In genomic region chr1:89799495-89799894, GRCh38 we compare ENCODE assay signal across 16 cellular contexts. TPM values are rescaled to one million over a fixed set of nuclear protein-coding genes. Genes with fewer than 3 reads are reported as not detected.
DNase-seq lines count a peak whose midpoint lies in the region; ATAC-seq and TF ChIP-seq lines count a peak whose summit lies in the region.
"Had no signal": no experiment of that assay in that cellular context is flagged by ENCODE, and none has a peak within 500 bp of the region (broad histone marks: within the 10 kb centered on the region; RNA-seq: fewer than 3 reads in every experiment).

No MANE protein-coding gene starts in this region.

- DNase-seq in MV-4-11 (lab: John Stamatoyannopoulos, UW) (peak; percentile 79), WTC11 (ENCODE audit: low spot score) (no peak), renal cortical epithelial cell (ENCODE audit: low read depth) (peak; percentile 52), NCI-H524 treated with DMSO at 0.1 percent for 48 hours (lab: John Stamatoyannopoulos, UW) (no peak)
- no peak for DNase-seq in stimulated activated CD8-positive, alpha-beta memory T cell treated with anti-CD3 and anti-CD28 coated beads, Interleukin-4, amount 100 ng/mL, for 48 hours
- DNase-seq: activated CD4-positive, alpha-beta T cell treated with anti-CD3 and anti-CD28 coated beads, Interleukin-2, amount 10 ng/mL, durations not matched to agents 7 days and 5 days; activated T-cell treated with anti-CD3 and anti-CD28 coated beads, Interleukin-2, amount 50 U/mL, for 72 hours; adrenal gland; head of caudate nucleus; NCI-H1694; NCI-H510A treated with DMSO at 0.1 percent for 48 hours; RPMI8226 had no signal

- no peaks in the 10 kb centered on the region for H3K36me3 Mint-ChIP-seq in WTC11
- H3K36me3 Mint-ChIP-seq: IgD-negative memory B cell had no signal

- peak; percentile 45 for ATAC-seq in GM18511 (IDR thresholded peaks at IDR 0.05; ENCODE audit: unreplicated experiment)
- 0 out of 2 replicates have a peak, but pooled peaks have one; percentile 19 for ATAC-seq in WTC11
- ATAC-seq in GM21515 (IDR thresholded peaks at IDR 0.05; ENCODE audit: unreplicated experiment) = no peak
- ATAC-seq: activated T-cell treated with anti-CD3 and anti-CD28 coated beads, Interleukin-2, amount 50 U/mL, for 72 hours; esophagus mucosa had no signal

- CTCF ChIA-PET in WTC11 (lab: Charles Lee) = no interaction called here

- peaks cover 5% of the 10 kb centered on the region; the same call in 1 of the 2 replicates for H3K27me3 Mint-ChIP-seq in WTC11 (ENCODE audit: low read depth)
- H3K27me3 Mint-ChIP-seq: activated CD4-positive, alpha-beta T cell treated with anti-CD3 and anti-CD28 coated beads, Interleukin-2, amount 10 ng/mL, durations not matched to agents 7 days and 5 days; IgD-negative memory B cell had no signal

- H3K9me3 Mint-ChIP-seq in WTC11 = no peaks in the 10 kb centered on the region
- H3K9me3 Mint-ChIP-seq: activated T-cell treated with anti-CD3 and anti-CD28 coated beads, Interleukin-2, amount 50 U/mL, for 72 hours; IgD-negative memory B cell had no signal

- POLR2A ChIA-PET in WTC11 (lab: Charles Lee) = no interaction called here

- no peak overlapping the region for H3K27ac Mint-ChIP-seq in WTC11
- H3K27ac Mint-ChIP-seq: activated CD4-positive, alpha-beta T cell treated with anti-CD3 and anti-CD28 coated beads, Interleukin-2, amount 10 ng/mL, durations not matched to agents 7 days and 5 days; activated T-cell treated with anti-CD3 and anti-CD28 coated beads, Interleukin-2, amount 50 U/mL, for 72 hours; IgD-negative memory B cell had no signal

- peaks cover 6% of the 10 kb centered on the region; the same call in 1 of the 2 replicates for H3K4me1 Mint-ChIP-seq in WTC11
- H3K4me1 Mint-ChIP-seq: IgD-negative memory B cell had no signal

- TF ChIP-seq CTCF in WTC11 (IDR thresholded peaks at IDR 0.05) = no peak

- H3K4me3 Mint-ChIP-seq in WTC11 = no peak overlapping the region
- H3K4me3 Mint-ChIP-seq: activated CD4-positive, alpha-beta T cell treated with anti-CD3 and anti-CD28 coated beads, Interleukin-2, amount 10 ng/mL, durations not matched to agents 7 days and 5 days; activated T-cell treated with anti-CD3 and anti-CD28 coated beads, Interleukin-2, amount 50 U/mL, for 72 hours; IgD-negative memory B cell had no signal

TF ChIP-seq in WTC11, 78 proteins besides CTCF, POLR2A, EP300 and RAD21:
- TF ChIP-seq, protein P1, sequence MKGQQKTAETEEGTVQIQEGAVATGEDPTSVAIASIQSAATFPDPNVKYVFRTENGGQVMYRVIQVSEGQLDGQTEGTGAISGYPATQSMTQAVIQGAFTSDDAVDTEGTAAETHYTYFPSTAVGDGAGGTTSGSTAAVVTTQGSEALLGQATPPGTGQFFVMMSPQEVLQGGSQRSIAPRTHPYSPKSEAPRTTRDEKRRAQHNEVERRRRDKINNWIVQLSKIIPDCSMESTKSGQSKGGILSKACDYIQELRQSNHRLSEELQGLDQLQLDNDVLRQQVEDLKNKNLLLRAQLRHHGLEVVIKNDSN (CRISPR knock-in tag; IDR thresholded peaks at IDR 0.05) = no peak
- TF ChIP-seq TCF7 (CRISPR knock-in tag; IDR thresholded peaks at IDR 0.05; ENCODE audit: low read depth) (no peak), ZNF263 (CRISPR knock-in tag; IDR thresholded peaks at IDR 0.05; ENCODE audit: low read depth) (no peak), TP53 (CRISPR knock-in tag; IDR thresholded peaks at IDR 0.05) (no peak), ETV6 (CRISPR knock-in tag; IDR thresholded peaks at IDR 0.05) (no peak), ZNF121 (CRISPR knock-in tag; IDR thresholded peaks at IDR 0.05) (no peak), NR3C1 (CRISPR knock-in tag; conservative IDR thresholded peaks at IDR 0.05; ENCODE audit: low read depth) (no peak), PRRX2 (CRISPR knock-in tag; IDR thresholded peaks at IDR 0.05) (no peak)
- TF ChIP-seq, protein P2, sequence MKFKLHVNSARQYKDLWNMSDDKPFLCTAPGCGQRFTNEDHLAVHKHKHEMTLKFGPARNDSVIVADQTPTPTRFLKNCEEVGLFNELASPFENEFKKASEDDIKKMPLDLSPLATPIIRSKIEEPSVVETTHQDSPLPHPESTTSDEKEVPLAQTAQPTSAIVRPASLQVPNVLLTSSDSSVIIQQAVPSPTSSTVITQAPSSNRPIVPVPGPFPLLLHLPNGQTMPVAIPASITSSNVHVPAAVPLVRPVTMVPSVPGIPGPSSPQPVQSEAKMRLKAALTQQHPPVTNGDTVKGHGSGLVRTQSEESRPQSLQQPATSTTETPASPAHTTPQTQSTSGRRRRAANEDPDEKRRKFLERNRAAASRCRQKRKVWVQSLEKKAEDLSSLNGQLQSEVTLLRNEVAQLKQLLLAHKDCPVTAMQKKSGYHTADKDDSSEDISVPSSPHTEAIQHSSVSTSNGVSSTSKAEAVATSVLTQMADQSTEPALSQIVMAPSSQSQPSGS (CRISPR knock-in tag; IDR thresholded peaks at IDR 0.05; ENCODE audit: borderline replicate concordance, low read depth) = no peak
- TF ChIP-seq, protein P3, sequence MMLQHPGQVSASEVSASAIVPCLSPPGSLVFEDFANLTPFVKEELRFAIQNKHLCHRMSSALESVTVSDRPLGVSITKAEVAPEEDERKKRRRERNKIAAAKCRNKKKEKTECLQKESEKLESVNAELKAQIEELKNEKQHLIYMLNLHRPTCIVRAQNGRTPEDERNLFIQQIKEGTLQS (CRISPR knock-in tag; conservative IDR thresholded peaks at IDR 0.05) = no peak
- TF ChIP-seq, protein P4, sequence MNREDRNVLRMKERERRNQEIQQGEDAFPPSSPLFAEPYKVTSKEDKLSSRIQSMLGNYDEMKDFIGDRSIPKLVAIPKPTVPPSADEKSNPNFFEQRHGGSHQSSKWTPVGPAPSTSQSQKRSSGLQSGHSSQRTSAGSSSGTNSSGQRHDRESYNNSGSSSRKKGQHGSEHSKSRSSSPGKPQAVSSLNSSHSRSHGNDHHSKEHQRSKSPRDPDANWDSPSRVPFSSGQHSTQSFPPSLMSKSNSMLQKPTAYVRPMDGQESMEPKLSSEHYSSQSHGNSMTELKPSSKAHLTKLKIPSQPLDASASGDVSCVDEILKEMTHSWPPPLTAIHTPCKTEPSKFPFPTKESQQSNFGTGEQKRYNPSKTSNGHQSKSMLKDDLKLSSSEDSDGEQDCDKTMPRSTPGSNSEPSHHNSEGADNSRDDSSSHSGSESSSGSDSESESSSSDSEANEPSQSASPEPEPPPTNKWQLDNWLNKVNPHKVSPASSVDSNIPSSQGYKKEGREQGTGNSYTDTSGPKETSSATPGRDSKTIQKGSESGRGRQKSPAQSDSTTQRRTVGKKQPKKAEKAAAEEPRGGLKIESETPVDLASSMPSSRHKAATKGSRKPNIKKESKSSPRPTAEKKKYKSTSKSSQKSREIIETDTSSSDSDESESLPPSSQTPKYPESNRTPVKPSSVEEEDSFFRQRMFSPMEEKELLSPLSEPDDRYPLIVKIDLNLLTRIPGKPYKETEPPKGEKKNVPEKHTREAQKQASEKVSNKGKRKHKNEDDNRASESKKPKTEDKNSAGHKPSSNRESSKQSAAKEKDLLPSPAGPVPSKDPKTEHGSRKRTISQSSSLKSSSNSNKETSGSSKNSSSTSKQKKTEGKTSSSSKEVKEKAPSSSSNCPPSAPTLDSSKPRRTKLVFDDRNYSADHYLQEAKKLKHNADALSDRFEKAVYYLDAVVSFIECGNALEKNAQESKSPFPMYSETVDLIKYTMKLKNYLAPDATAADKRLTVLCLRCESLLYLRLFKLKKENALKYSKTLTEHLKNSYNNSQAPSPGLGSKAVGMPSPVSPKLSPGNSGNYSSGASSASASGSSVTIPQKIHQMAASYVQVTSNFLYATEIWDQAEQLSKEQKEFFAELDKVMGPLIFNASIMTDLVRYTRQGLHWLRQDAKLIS (CRISPR knock-in tag; IDR thresholded peaks at IDR 0.05; ENCODE audit: borderline replicate concordance) = no peak
TF ChIP-seq in WTC11: peak in this region for 0.

RNA-seq across cellular contexts. Expression of gene LRRC8D, which starts 21.3 kb away (rescaled TPM):
- 42.6 to 45.4 TPM (median 42.8 TPM) in 3 replicates for total RNA-seq in WTC11 (2021)
- 28.7 and 43.8 TPM in 2 replicates for total RNA-seq in renal cortical epithelial cell

Comparison
In these comparisons a context has a peak if more than half of its experiments do, and no peak if none do; other contexts are left out.
1. DNase-seq: peak in MV-4-11 (single experiment) and renal cortical epithelial cell (single experiment); none in WTC11 (single experiment), NCI-H524 treated with DMSO at 0.1 percent for 48 hours (single experiment) and stimulated activated CD8-positive, alpha-beta memory T cell treated with anti-CD3 and anti-CD28 coated beads, Interleukin-4, amount 100 ng/mL, for 48 hours (single experiment).